15 cellular contexts compared by ENCODE assay signal in the genomic region with DNA sequence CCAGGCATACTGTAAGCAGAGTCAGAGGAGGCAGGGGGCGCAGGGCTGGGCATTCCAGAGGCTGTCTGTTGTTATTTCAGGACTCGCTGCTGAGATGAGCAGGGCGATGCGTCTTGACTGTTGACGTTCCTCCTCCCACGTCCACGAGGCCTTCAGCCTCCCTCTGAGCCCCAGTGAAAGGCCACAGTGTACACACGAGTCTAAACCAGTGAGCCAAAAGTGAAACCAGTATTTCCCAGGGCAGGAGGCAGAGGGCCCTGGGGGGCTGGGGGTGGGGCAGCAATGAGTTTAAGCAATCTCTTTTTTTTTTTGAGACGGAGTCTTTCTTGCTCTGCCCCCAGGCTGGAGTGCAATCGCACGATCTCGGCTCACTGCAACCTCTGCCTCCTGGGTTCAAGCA. TPM values are rescaled to one million over a fixed set of nuclear protein-coding genes. Genes with fewer than 3 reads are reported as not detected.
DNase-seq lines count a peak whose midpoint lies in the region; ATAC-seq and TF ChIP-seq lines count a peak whose summit lies in the region.
"Had no signal": no experiment of that assay in that cellular context is flagged by ENCODE, and none has a peak within 500 bp of the region (broad histone marks: within the 10 kb centered on the region; RNA-seq: fewer than 3 reads in every experiment).

No MANE protein-coding gene starts in this region.

- H3K36me3 ChIP-seq in DND-41 (ENCODE audit: insufficient read depth, low read length) (no peaks in the 10 kb centered on the region), osteoblast (ENCODE audit: insufficient read depth, low read length) (no peaks in the 10 kb centered on the region)

- no peak overlapping the region for H3K4me2 ChIP-seq in DND-41 (ENCODE audit: insufficient read depth, low read length)
- H3K4me2 ChIP-seq in osteoblast (ENCODE audit: insufficient read depth, low read length), result peak overlapping the region; percentile 29

- H3K4me1 ChIP-seq in DND-41 (ENCODE audit: insufficient read depth, low read length), result peaks cover 6% of the 10 kb centered on the region
- peaks cover 8% of the 10 kb centered on the region for H3K4me1 ChIP-seq in osteoblast (ENCODE audit: insufficient read depth, low read length)

- peak overlapping the region; percentile 30; the same call in 1 of the 2 replicates for H3K9ac ChIP-seq in DND-41 (ENCODE audit: low read depth, low read length)

- peaks cover 29% of the 10 kb centered on the region for H3K27me3 Mint-ChIP-seq in activated CD8-positive, alpha-beta T cell treated with anti-CD3 and anti-CD28 coated beads, Interleukin-2, amount 10 ng/mL, durations not matched to agents 7 days and 5 days (ENCODE audit: low read depth)

- H3K4me1 Mint-ChIP-seq in activated CD8-positive, alpha-beta T cell treated with anti-CD3 and anti-CD28 coated beads, Interleukin-2, amount 10 ng/mL, durations not matched to agents 7 days and 5 days (ENCODE audit: low read depth), result no peaks in the 10 kb centered on the region
- H3K4me1 Mint-ChIP-seq: activated naive CD8-positive, alpha-beta T cell treated with anti-CD3 and anti-CD28 coated beads, Interleukin-2, amount 10 ng/mL, durations not matched to agents 7 days and 5 days had no signal

- H3K36me3 Mint-ChIP-seq in activated CD8-positive, alpha-beta T cell treated with anti-CD3 and anti-CD28 coated beads, Interleukin-2, amount 10 ng/mL, durations not matched to agents 7 days and 5 days (ENCODE audit: low read depth), result no peaks in the 10 kb centered on the region
- H3K36me3 Mint-ChIP-seq: activated naive CD8-positive, alpha-beta T cell treated with anti-CD3 and anti-CD28 coated beads, Interleukin-2, amount 10 ng/mL, durations not matched to agents 7 days and 5 days; T-cell had no signal

- in situ Hi-C loops in GM13976 (cut with MboI; ENCODE audit: low sequenced_read_pairs, unreplicated experiment), result no loop called here

- no peak for TF ChIP-seq CTCF in DND-41 (IDR thresholded peaks at IDR 0.05; ENCODE audit: borderline replicate concordance, extremely low read depth, low read length, poor library complexity, severe bottlenecking)
- no peak for TF ChIP-seq CTCF in osteoblast (IDR thresholded peaks at IDR 0.05; ENCODE audit: extremely low read depth, low read depth, low read length)
- no peak for TF ChIP-seq CTCF in GM13976 (IDR thresholded peaks at IDR 0.05; ENCODE audit: borderline replicate concordance, control extremely low read depth, extremely low read depth, insufficient read depth, missing control alignments)

- H3K27me3 ChIP-seq in DND-41 (ENCODE audit: insufficient read depth, low read length, poor library complexity) (peaks cover 4% of the 10 kb centered on the region), osteoblast (ENCODE audit: insufficient read depth, low read length) (peaks cover 20% of the 10 kb centered on the region)

- H2AFZ ChIP-seq in DND-41 (ENCODE audit: low read depth, low read length), result peak overlapping the region; percentile 14; the same call in 1 of the 2 replicates
- peak overlapping the region; percentile 67 for H2AFZ ChIP-seq in osteoblast (ENCODE audit: low read length)

- H3K27ac ChIP-seq in DND-41 (ENCODE audit: low read length) (0 out of 2 replicates have a peak overlapping the region, but pooled peaks have one; percentile 7), osteoblast (ENCODE audit: low read depth, low read length) (no peak overlapping the region)

- ATAC-seq in DND-41 (ENCODE audit: insufficient read depth, low read depth), result peak; percentile 96
- ATAC-seq in activated CD8-positive, alpha-beta T cell treated with anti-CD3 and anti-CD28 coated beads, Interleukin-2, amount 10 ng/mL, durations not matched to agents 7 days and 5 days, result no peak
- ATAC-seq: T-cell had no signal

- H3K9me3 Mint-ChIP-seq in activated CD8-positive, alpha-beta T cell treated with anti-CD3 and anti-CD28 coated beads, Interleukin-2, amount 10 ng/mL, durations not matched to agents 7 days and 5 days (ENCODE audit: insufficient read depth), result no peaks in the 10 kb centered on the region
- H3K9me3 Mint-ChIP-seq: activated naive CD8-positive, alpha-beta T cell treated with anti-CD3 and anti-CD28 coated beads, Interleukin-2, amount 10 ng/mL, durations not matched to agents 7 days and 5 days; T-cell had no signal

- CTCF ChIA-PET in activated CD8-positive, alpha-beta T cell treated with anti-CD3 and anti-CD28 coated beads, Interleukin-2, amount 10 ng/mL, durations not matched to agents 7 days and 5 days (lab: Charles Lee), result no interaction called here

- H3K4me3 ChIP-seq in DND-41 (ENCODE audit: low read depth in 1 of 2, low read length in 2 of 2) (no peak overlapping the region), osteoblast (ENCODE audit: insufficient read depth, low read length) (no peak overlapping the region)

- H3K27ac Mint-ChIP-seq in activated CD8-positive, alpha-beta T cell treated with anti-CD3 and anti-CD28 coated beads, Interleukin-2, amount 10 ng/mL, durations not matched to agents 7 days and 5 days, result no peak overlapping the region
- H3K27ac Mint-ChIP-seq: activated naive CD8-positive, alpha-beta T cell treated with anti-CD3 and anti-CD28 coated beads, Interleukin-2, amount 10 ng/mL, durations not matched to agents 7 days and 5 days had no signal

- DNase-seq in DND-41, result peak; percentile 74
- DNase-seq in RPMI8226, result peak; percentile 78
- peak; percentile 16 for DNase-seq in globus pallidus (ENCODE audit: low spot score)
- DNase-seq in osteoblast (ENCODE audit: insufficient read length, low spot score, missing footprints), result peak; percentile 92
- DNase-seq in iPS-NIHi7 (ENCODE audit: extremely low spot score), result no peak
- no peak for DNase-seq in activated CD8-positive, alpha-beta T cell treated with anti-CD3 and anti-CD28 coated beads, Interleukin-2, amount 10 ng/mL, durations not matched to agents 7 days and 5 days
- DNase-seq in GM13976 (ENCODE audit: low spot score), result no peak
- no peak for DNase-seq in activated naive CD4-positive, alpha-beta T cell treated with anti-CD3 and anti-CD28 coated beads, Interleukin-2, amount 50 U/mL, for 16 hours
- DNase-seq: activated naive CD8-positive, alpha-beta T cell treated with anti-CD3 and anti-CD28 coated beads, Interleukin-2, amount 10 ng/mL, durations not matched to agents 7 days and 5 days; AML-193; effector CD4-positive, alpha-beta T cell; NCI-H1092 treated with DMSO at 0.1 percent for 48 hours; NCI-H82; stimulated activated CD4-positive, alpha-beta T cell treated with anti-CD3 and anti-CD28 coated beads, Interleukin-2, amount 100 ng/mL, for 24 hours; T-cell had no signal

- POLR2A ChIA-PET in activated CD8-positive, alpha-beta T cell treated with anti-CD3 and anti-CD28 coated beads, Interleukin-2, amount 10 ng/mL, durations not matched to agents 7 days and 5 days (lab: Charles Lee), result no interaction called here

- H3K9me3 ChIP-seq in DND-41 (ENCODE audit: insufficient read depth, low read length, severe bottlenecking), result no peaks in the 10 kb centered on the region
- no peaks in the 10 kb centered on the region for H3K9me3 ChIP-seq in osteoblast (ENCODE audit: low read depth, low read length)

- H4K20me1 ChIP-seq in DND-41 (ENCODE audit: insufficient read depth, low read length) (no peaks in the 10 kb centered on the region), osteoblast (ENCODE audit: insufficient read depth, low read length) (no peaks in the 10 kb centered on the region)

- H3K4me3 Mint-ChIP-seq in activated CD8-positive, alpha-beta T cell treated with anti-CD3 and anti-CD28 coated beads, Interleukin-2, amount 10 ng/mL, durations not matched to agents 7 days and 5 days, result no peak overlapping the region
- H3K4me3 Mint-ChIP-seq: activated naive CD8-positive, alpha-beta T cell treated with anti-CD3 and anti-CD28 coated beads, Interleukin-2, amount 10 ng/mL, durations not matched to agents 7 days and 5 days; T-cell had no signal

- H3K79me2 ChIP-seq in DND-41 (ENCODE audit: insufficient read depth, low read length), result no peaks in the 10 kb centered on the region
- H3K79me2 ChIP-seq in osteoblast (ENCODE audit: insufficient read depth, low read length), result no peaks in the 10 kb centered on the region

RNA-seq across cellular contexts. Expression of gene SMTNL2, which starts 21.5 kb away (rescaled TPM):
- total RNA-seq in osteoblast, result not detected in 2 replicates
- total RNA-seq in activated CD8-positive, alpha-beta T cell treated with anti-CD3 and anti-CD28 coated beads, Interleukin-2, amount 10 ng/mL, durations not matched to agents 7 days and 5 days, result not detected
- total RNA-seq: activated naive CD8-positive, alpha-beta T cell treated with anti-CD3 and anti-CD28 coated beads, Interleukin-2, amount 10 ng/mL, durations not matched to agents 7 days and 5 days; T-cell had no signal

RNA-seq across cellular contexts. Expression of gene ALOX15, which starts 35.7 kb away (rescaled TPM):
- not detected in 2 replicates for total RNA-seq in osteoblast
- total RNA-seq in activated CD8-positive, alpha-beta T cell treated with anti-CD3 and anti-CD28 coated beads, Interleukin-2, amount 10 ng/mL, durations not matched to agents 7 days and 5 days, result not detected
- total RNA-seq: activated naive CD8-positive, alpha-beta T cell treated with anti-CD3 and anti-CD28 coated beads, Interleukin-2, amount 10 ng/mL, durations not matched to agents 7 days and 5 days had no signal

RNA-seq across cellular contexts. Expression of gene GGT6, which starts 45.4 kb away (rescaled TPM):
- not detected in 2 replicates for total RNA-seq in osteoblast
- not detected for total RNA-seq in activated CD8-positive, alpha-beta T cell treated with anti-CD3 and anti-CD28 coated beads, Interleukin-2, amount 10 ng/mL, durations not matched to agents 7 days and 5 days
- total RNA-seq: activated naive CD8-positive, alpha-beta T cell treated with anti-CD3 and anti-CD28 coated beads, Interleukin-2, amount 10 ng/mL, durations not matched to agents 7 days and 5 days; T-cell had no signal

RNA-seq across cellular contexts. Expression of gene MYBBP1A, which starts 50.6 kb away (rescaled TPM):
- total RNA-seq in osteoblast, result 47.1 and 49.2 TPM in 2 replicates
- total RNA-seq in activated CD8-positive, alpha-beta T cell treated with anti-CD3 and anti-CD28 coated beads, Interleukin-2, amount 10 ng/mL, durations not matched to agents 7 days and 5 days, result 10 to 100 TPM; 70.7 to 76.7 TPM

Comparison
In these comparisons a context has a peak if more than half of its experiments do, and no peak if none do; other contexts are left out.
1. DNase-seq: peak in DND-41 (single experiment), RPMI8226 (single experiment), globus pallidus (single experiment) and osteoblast (single experiment); none in iPS-NIHi7 (single experiment), activated CD8-positive, alpha-beta T cell treated with anti-CD3 and anti-CD28 coated beads, Interleukin-2, amount 10 ng/mL, durations not matched to agents 7 days and 5 days (single experiment), GM13976 (single experiment) and activated naive CD4-positive, alpha-beta T cell treated with anti-CD3 and anti-CD28 coated beads, Interleukin-2, amount 50 U/mL, for 16 hours (single experiment).